Comparison of ENCODE assay signal across 8 cellular contexts in genomic region chr1:209768354-209768774, GRCh38. TPM values are rescaled to one million over a fixed set of nuclear protein-coding genes. Genes with fewer than 3 reads are reported as not detected.
DNase-seq lines count a peak whose midpoint lies in the region; ATAC-seq and TF ChIP-seq lines count a peak whose summit lies in the region.

No MANE protein-coding gene starts in this region.

- ATAC-seq in Right ventricle myocardium inferior (peak; percentile 18), HG03520 (IDR thresholded peaks at IDR 0.05; ENCODE audit: unreplicated experiment) (peak; percentile 88)
- ATAC-seq in activated CD8-positive, alpha-beta memory T cell treated with anti-CD3 and anti-CD28 coated beads, Interleukin-2, amount 10 ng/mL, durations not matched to agents 7 days and 5 days: peak; percentile 80
- peak; percentile 95 for ATAC-seq in stimulated activated naive B cell treated with anti-CD40 and anti-IgM and Interleukin-4, amounts not matched to agents 10 μg/mL and 1 μg/mL and 100 μg/mL, for 72 hours (replicated peaks)

- intact Hi-C loops in Right ventricle myocardium inferior (cut with DNase I): loop anchor here (10.0 kb wide), 1 partner anchor 56 kb away; the partner anchor contains the start of gene UTP25
- intact Hi-C loops in cardiac septum (cut with DNase I): loop anchor here (5.0 kb wide), 1 partner anchor 59 kb away; the partner anchor contains the start of gene UTP25

- no peaks in the 10 kb centered on the region for H3K27me3 ChIP-seq in liver (ENCODE audit: control insufficient read depth in 4 of 4, insufficient read depth in 4 of 4, low read length in 3 of 4)

- no peak for TF ChIP-seq CTCF in liver (IDR thresholded peaks at IDR 0.05; ENCODE audit: low read depth, low read length, missing input control)

- H3K27ac Mint-ChIP-seq in activated CD8-positive, alpha-beta memory T cell treated with anti-CD3 and anti-CD28 coated beads, Interleukin-2, amount 10 ng/mL, durations not matched to agents 7 days and 5 days: no peak overlapping the region
- H3K27ac Mint-ChIP-seq in stimulated activated naive B cell treated with anti-CD40 and anti-IgM and Interleukin-4, amounts not matched to agents 10 μg/mL and 1 μg/mL and 100 μg/mL, for 72 hours: no peak overlapping the region

- peaks cover 0 to 1% (median 0%) of the 10 kb centered on the region in 4 donors for H3K4me1 ChIP-seq in liver (ENCODE audit: control insufficient read depth in 4 of 4, insufficient read depth in 4 of 4, low read length in 3 of 4)

- no peak for TF ChIP-seq RAD21 in liver (IDR thresholded peaks at IDR 0.05)

- H3K36me3 ChIP-seq in liver (ENCODE audit: control insufficient read depth in 4 of 4, insufficient read depth in 3 of 4, low read depth in 1 of 4, low read length in 3 of 4): no peaks in the 10 kb centered on the region

- H3K9me3 Mint-ChIP-seq in activated CD8-positive, alpha-beta memory T cell treated with anti-CD3 and anti-CD28 coated beads, Interleukin-2, amount 10 ng/mL, durations not matched to agents 7 days and 5 days (ENCODE audit: low read depth): no peaks in the 10 kb centered on the region
- no peaks in the 10 kb centered on the region for H3K9me3 Mint-ChIP-seq in stimulated activated naive B cell treated with anti-CD40 and anti-IgM and Interleukin-4, amounts not matched to agents 10 μg/mL and 1 μg/mL and 100 μg/mL, for 72 hours

- H3K27me3 Mint-ChIP-seq in activated CD8-positive, alpha-beta memory T cell treated with anti-CD3 and anti-CD28 coated beads, Interleukin-2, amount 10 ng/mL, durations not matched to agents 7 days and 5 days: no peaks in the 10 kb centered on the region
- H3K27me3 Mint-ChIP-seq in stimulated activated naive B cell treated with anti-CD40 and anti-IgM and Interleukin-4, amounts not matched to agents 10 μg/mL and 1 μg/mL and 100 μg/mL, for 72 hours: no peaks in the 10 kb centered on the region

- H3K4me3 Mint-ChIP-seq in activated CD8-positive, alpha-beta memory T cell treated with anti-CD3 and anti-CD28 coated beads, Interleukin-2, amount 10 ng/mL, durations not matched to agents 7 days and 5 days: no peak overlapping the region
- H3K4me3 Mint-ChIP-seq in stimulated activated naive B cell treated with anti-CD40 and anti-IgM and Interleukin-4, amounts not matched to agents 10 μg/mL and 1 μg/mL and 100 μg/mL, for 72 hours: no peak overlapping the region

- H3K4me3 ChIP-seq in liver (ENCODE audit: low read depth in 1 of 3, low read length in 3 of 3): peak overlapping the region in 1 of 3 donors; percentile 7

- CTCF ChIA-PET in activated CD8-positive, alpha-beta memory T cell treated with anti-CD3 and anti-CD28 coated beads, Interleukin-2, amount 10 ng/mL, durations not matched to agents 7 days and 5 days (lab: Charles Lee): interaction anchor here (0.6 to 5.4 kb wide), 10 partner anchors 9 to 166 kb away, joined by 3 to 105 read pairs (median 4); partner anchors contain the start of genes C1orf74, TRAF3IP3 and UTP25

- H3K4me1 Mint-ChIP-seq in activated CD8-positive, alpha-beta memory T cell treated with anti-CD3 and anti-CD28 coated beads, Interleukin-2, amount 10 ng/mL, durations not matched to agents 7 days and 5 days: peaks cover 47% of the 10 kb centered on the region
- peaks cover 12 to 34% of the 10 kb centered on the region in 2 donors for H3K4me1 Mint-ChIP-seq in stimulated activated naive B cell treated with anti-CD40 and anti-IgM and Interleukin-4, amounts not matched to agents 10 μg/mL and 1 μg/mL and 100 μg/mL, for 72 hours

- peak overlapping the region; percentile 35 to 45 for H3K27ac ChIP-seq in liver (ENCODE audit: low read depth in 1 of 2, low read length in 2 of 2)

- H3K36me3 Mint-ChIP-seq in activated CD8-positive, alpha-beta memory T cell treated with anti-CD3 and anti-CD28 coated beads, Interleukin-2, amount 10 ng/mL, durations not matched to agents 7 days and 5 days: peaks cover 29% of the 10 kb centered on the region
- H3K36me3 Mint-ChIP-seq in stimulated activated naive B cell treated with anti-CD40 and anti-IgM and Interleukin-4, amounts not matched to agents 10 μg/mL and 1 μg/mL and 100 μg/mL, for 72 hours: peaks cover 36 to 38% of the 10 kb centered on the region in 2 donors

- DNase-seq in Right ventricle myocardium inferior (ENCODE audit: missing footprints) (no peak), cardiac septum (ENCODE audit: low spot score) (no peak), DMS153 (lab: John Stamatoyannopoulos, UW) (no peak), EL (no peak)
- DNase-seq in activated CD8-positive, alpha-beta memory T cell treated with anti-CD3 and anti-CD28 coated beads, Interleukin-2, amount 10 ng/mL, durations not matched to agents 7 days and 5 days: peak; percentile 97
- peak; percentile 77 for DNase-seq in stimulated activated naive B cell treated with anti-CD40 and anti-IgM and Interleukin-4, amounts not matched to agents 10 μg/mL and 1 μg/mL and 100 μg/mL, for 72 hours

- no peak overlapping the region for H3K9ac ChIP-seq in liver (ENCODE audit: low read depth in 1 of 2, low read length in 2 of 2)

- WGBS in liver: 85% methylated on average over 9 of the region's 9 CpGs

- H3K9me3 ChIP-seq in liver (ENCODE audit: control insufficient read depth in 4 of 4, low read length in 3 of 4): no peaks in the 10 kb centered on the region

TF ChIP-seq in liver, 16 proteins besides CTCF, POLR2A, EP300 and RAD21:
- no peak for TF ChIP-seq EGR1 (IDR thresholded peaks at IDR 0.05; ENCODE audit: low read depth in 2 of 2)
- TF ChIP-seq FOXA1 (IDR thresholded peaks at IDR 0.05): no peak
- TF ChIP-seq HNF4A (conservative IDR thresholded peaks at IDR 0.05): no peak
- no peak for TF ChIP-seq ATF3 (IDR thresholded peaks at IDR 0.05)
- no peak for TF ChIP-seq NR2F2 (IDR thresholded peaks at IDR 0.05)
- no peak for TF ChIP-seq FOXA2 (IDR thresholded peaks at IDR 0.05)
- TF ChIP-seq HNF4G (IDR thresholded peaks at IDR 0.05): no peak
- no peak for TF ChIP-seq JUND (IDR thresholded peaks at IDR 0.05)
TF ChIP-seq in liver: peak in this region for 0.

RNA-seq across cellular contexts. Expression of gene TRAF3IP3, which starts 12.5 kb away (rescaled TPM):
- 1.7 TPM for total RNA-seq in Right ventricle myocardium inferior
- total RNA-seq in cardiac septum: 1.00 TPM
- total RNA-seq in activated CD8-positive, alpha-beta memory T cell treated with anti-CD3 and anti-CD28 coated beads, Interleukin-2, amount 10 ng/mL, durations not matched to agents 7 days and 5 days: 100 to 1,000 TPM; 351 to 406 TPM
- 1 to 10 TPM; 2.4 to 3.4 TPM for total RNA-seq in liver
- polyA plus RNA-seq in liver: 1 to 10 TPM in 1 of 2 donors, under 1 TPM in 1; 0.87 to 2.0 TPM

RNA-seq across cellular contexts. Expression of gene C1orf74, which starts 16.0 kb away (rescaled TPM):
- total RNA-seq in Right ventricle myocardium inferior (1.8 TPM), cardiac septum (1.6 TPM), liver (1 to 10 TPM; 1.2 to 1.8 TPM)
- total RNA-seq in activated CD8-positive, alpha-beta memory T cell treated with anti-CD3 and anti-CD28 coated beads, Interleukin-2, amount 10 ng/mL, durations not matched to agents 7 days and 5 days: 1 to 10 TPM; 2.8 to 3.0 TPM
- under 1 TPM; 0.82 to 0.95 TPM for polyA plus RNA-seq in liver

RNA-seq across cellular contexts. Expression of gene IRF6, which starts 37.6 kb away (rescaled TPM):
- 29.7 TPM for total RNA-seq in Right ventricle myocardium inferior
- 34.0 TPM for total RNA-seq in cardiac septum
- 1 to 10 TPM; 1.3 to 1.7 TPM for total RNA-seq in activated CD8-positive, alpha-beta memory T cell treated with anti-CD3 and anti-CD28 coated beads, Interleukin-2, amount 10 ng/mL, durations not matched to agents 7 days and 5 days
- 10 to 100 TPM in 1 of 2 donors, under 1 TPM in 1; 0.51 to 29.3 TPM for total RNA-seq in liver
- 10 to 100 TPM; 11.0 to 17.5 TPM for polyA plus RNA-seq in liver

RNA-seq across cellular contexts. Expression of gene UTP25, which starts 59.4 kb away (rescaled TPM):
- total RNA-seq in Right ventricle myocardium inferior: 2.6 TPM
- 4.1 TPM for total RNA-seq in cardiac septum
- total RNA-seq in activated CD8-positive, alpha-beta memory T cell treated with anti-CD3 and anti-CD28 coated beads, Interleukin-2, amount 10 ng/mL, durations not matched to agents 7 days and 5 days: 1 to 10 TPM; 4.7 to 9.7 TPM
- 1 to 10 TPM; 2.4 to 7.7 TPM for total RNA-seq in liver
- polyA plus RNA-seq in liver: 1 to 10 TPM; 2.8 to 3.3 TPM

Comparison
In these comparisons a context has a peak if more than half of its experiments do, and no peak if none do; other contexts are left out.
1. ATAC-seq: peak in every context shown above with its lines; median percentile 95 in stimulated activated naive B cell treated with anti-CD40 and anti-IgM and Interleukin-4, amounts not matched to agents 10 μg/mL and 1 μg/mL and 100 μg/mL, for 72 hours; 88 in HG03520; 80 in activated CD8-positive, alpha-beta memory T cell treated with anti-CD3 and anti-CD28 coated beads, Interleukin-2, amount 10 ng/mL, durations not matched to agents 7 days and 5 days; 18 in Right ventricle myocardium inferior.
2. DNase-seq: peak in activated CD8-positive, alpha-beta memory T cell treated with anti-CD3 and anti-CD28 coated beads, Interleukin-2, amount 10 ng/mL, durations not matched to agents 7 days and 5 days (single experiment) and stimulated activated naive B cell treated with anti-CD40 and anti-IgM and Interleukin-4, amounts not matched to agents 10 μg/mL and 1 μg/mL and 100 μg/mL, for 72 hours (single experiment); none in Right ventricle myocardium inferior (single experiment), cardiac septum (single experiment), DMS153 (single experiment) and EL (single experiment).
3. RNA of gene TRAF3IP3, which starts 12.5 kb away (total RNA-seq): 351 to 406 TPM in activated CD8-positive, alpha-beta memory T cell treated with anti-CD3 and anti-CD28 coated beads, Interleukin-2, amount 10 ng/mL, durations not matched to agents 7 days and 5 days; 2.4 to 3.4 TPM in liver, 1.7 TPM in Right ventricle myocardium inferior (single experiment) and 1.00 TPM in cardiac septum (single experiment); every median in the first group is over 10 times any median in the second.